Comparison of ENCODE assay signal across 1 cellular context in genomic region chr5:60674670-60675069, GRCh38.
TF ChIP-seq lines count a peak whose summit lies in the region.

No MANE protein-coding gene starts in this region.

TF ChIP-seq in HepG2, 621 proteins besides CTCF, POLR2A, EP300 and RAD21:
- TF ChIP-seq ZNF609 (CRISPR knock-in tag; IDR thresholded peaks at IDR 0.05; ENCODE audit: borderline replicate concordance), result 0 out of 2 replicates have a peak, but pooled peaks have one; percentile 41
- TF ChIP-seq TGIF2 (CRISPR knock-in tag; IDR thresholded peaks at IDR 0.05), result no peak
